In genomic region chr2:60152226-60152833, GRCh38 we compare ENCODE assay signal across 9 cellular contexts.
A peak's percentile ranks its signal among the peaks of the same experiment; 100 is the strongest.
DNase-seq lines count a peak whose midpoint lies in the region; ATAC-seq and TF ChIP-seq lines count a peak whose summit lies in the region.
"Had no signal": no experiment of that assay in that cellular context is flagged by ENCODE, and none has a peak within 500 bp of the region (broad histone marks: within the 10 kb centered on the region; RNA-seq: fewer than 3 reads in every experiment).

No MANE protein-coding gene starts in this region.

- peak; percentile 73 to 78 for TF ChIP-seq RAD21 in liver (IDR thresholded peaks at IDR 0.05)

- ATAC-seq in CD4-positive, alpha-beta T cell (ENCODE audit: poor library complexity), result no peak
- ATAC-seq in WTC11 (peak; percentile 28; the same call in 1 of the 2 replicates), HG03045 (IDR thresholded peaks at IDR 0.05; ENCODE audit: unreplicated experiment) (no peak), GM19455 (IDR thresholded peaks at IDR 0.05; ENCODE audit: unreplicated experiment) (no peak), omental fat pad (ENCODE audit: low FRiP score) (no peak)

- POLR2A ChIA-PET in CD4-positive, alpha-beta T cell (lab: Charles Lee), result interaction anchor here (0.6 kb wide), 1 partner anchor 693 kb away, joined by 3 read pairs; no protein-coding TSS in a partner anchor
- POLR2A ChIA-PET in WTC11 (lab: Charles Lee), result no interaction called here

- H3K27ac ChIP-seq in CD4-positive, alpha-beta T cell (ENCODE audit: low read depth, low read length), result no peak overlapping the region
- H3K27ac ChIP-seq in liver (ENCODE audit: low read depth in 1 of 2, low read length in 2 of 2), result no peak overlapping the region

- H3K4me3 ChIP-seq in H7 (ENCODE audit: insufficient read depth, low read depth, low read length) (no peak overlapping the region), liver (ENCODE audit: low read depth in 1 of 3, low read length in 3 of 3) (no peak overlapping the region)

- DNase-seq in CD4-positive, alpha-beta T cell, result no peak
- peak; percentile 43 for DNase-seq in H7
- no peak for DNase-seq in WTC11 (ENCODE audit: low spot score)
- no peak for DNase-seq in stimulated activated CD4-positive, alpha-beta T cell treated with anti-CD3 and anti-CD28 coated beads, Interleukin-4, amount 100 ng/mL, for 24 hours
- DNase-seq in omental fat pad (ENCODE audit: low spot score), result no peak

- H3K4me1 Mint-ChIP-seq in CD4-positive, alpha-beta T cell (ENCODE audit: low read depth), result peaks cover 5% of the 10 kb centered on the region
- no peaks in the 10 kb centered on the region for H3K4me1 Mint-ChIP-seq in WTC11

- no peak overlapping the region for H3K9ac ChIP-seq in liver (ENCODE audit: low read depth in 1 of 2, low read length in 2 of 2)

- H3K27ac Mint-ChIP-seq in CD4-positive, alpha-beta T cell, result no peak overlapping the region
- H3K27ac Mint-ChIP-seq in WTC11, result no peak overlapping the region
- H3K27ac Mint-ChIP-seq: activated naive CD8-positive, alpha-beta T cell had no signal

- intact Hi-C loops in CD4-positive, alpha-beta T cell (cut with DNase I, micrococcal nuclease), result loop anchor here (5.0 to 10.0 kb wide), 2 partner anchors 850 to 1128 kb away; no protein-coding TSS in a partner anchor

- no peaks in the 10 kb centered on the region for H3K9me3 ChIP-seq in CD4-positive, alpha-beta T cell (ENCODE audit: control insufficient read depth, low read length)
- peaks cover 0 to 4% (median 3%) of the 10 kb centered on the region in 4 donors for H3K9me3 ChIP-seq in liver (ENCODE audit: control insufficient read depth in 4 of 4, low read length in 3 of 4)

- H3K36me3 ChIP-seq in H7 (replicated peaks; ENCODE audit: control insufficient read depth, insufficient read depth, low read length) (no peaks in the 10 kb centered on the region), liver (ENCODE audit: control insufficient read depth in 4 of 4, insufficient read depth in 3 of 4, low read depth in 1 of 4, low read length in 3 of 4) (no peaks in the 10 kb centered on the region)

- TF ChIP-seq CTCF in CD4-positive, alpha-beta T cell (IDR thresholded peaks at IDR 0.05), result peak; percentile 65
- peak; percentile 89 for TF ChIP-seq CTCF in WTC11 (IDR thresholded peaks at IDR 0.05)
- TF ChIP-seq CTCF in liver (IDR thresholded peaks at IDR 0.05; ENCODE audit: low read depth, low read length, missing input control), result peak; percentile 78
- no peak for TF ChIP-seq CTCF in omental fat pad (IDR thresholded peaks at IDR 0.05)

- H3K36me3 Mint-ChIP-seq in CD4-positive, alpha-beta T cell (ENCODE audit: low read depth), result no peaks in the 10 kb centered on the region
- peaks cover 4% of the 10 kb centered on the region for H3K36me3 Mint-ChIP-seq in WTC11
- H3K36me3 Mint-ChIP-seq: activated naive CD8-positive, alpha-beta T cell had no signal

- CTCF ChIA-PET in CD4-positive, alpha-beta T cell (lab: Charles Lee), result no interaction called here
- CTCF ChIA-PET in WTC11 (lab: Charles Lee), result interaction anchor here (0.6 to 1.5 kb wide), 8 partner anchors 9 to 429 kb away, joined by 3 to 6 read pairs (median 4); no protein-coding TSS in a partner anchor

- 70% methylated on average over 4 of the region's 4 CpGs for WGBS in liver

- H3K27me3 Mint-ChIP-seq in CD4-positive, alpha-beta T cell, result no peaks in the 10 kb centered on the region
- peaks cover 3% of the 10 kb centered on the region; the same call in 1 of the 2 replicates for H3K27me3 Mint-ChIP-seq in WTC11 (ENCODE audit: low read depth)
- H3K27me3 Mint-ChIP-seq: activated naive CD8-positive, alpha-beta T cell had no signal

- no peaks in the 10 kb centered on the region for H3K27me3 ChIP-seq in CD4-positive, alpha-beta T cell (ENCODE audit: control insufficient read depth, insufficient read depth, low read length)
- H3K27me3 ChIP-seq in H7 (ENCODE audit: control insufficient read depth, insufficient read depth, low read length) (no peaks in the 10 kb centered on the region), liver (ENCODE audit: control insufficient read depth in 4 of 4, insufficient read depth in 4 of 4, low read length in 3 of 4) (no peaks in the 10 kb centered on the region)

- H3K9me3 Mint-ChIP-seq in CD4-positive, alpha-beta T cell, result peaks cover 2% of the 10 kb centered on the region
- H3K9me3 Mint-ChIP-seq in WTC11, result peaks cover 19% of the 10 kb centered on the region

- no peaks in the 10 kb centered on the region for H3K4me1 ChIP-seq in liver (ENCODE audit: control insufficient read depth in 4 of 4, insufficient read depth in 4 of 4, low read length in 3 of 4)

- no peak overlapping the region for H3K4me3 Mint-ChIP-seq in CD4-positive, alpha-beta T cell
- no peak overlapping the region for H3K4me3 Mint-ChIP-seq in WTC11
- H3K4me3 Mint-ChIP-seq: activated naive CD8-positive, alpha-beta T cell had no signal

TF ChIP-seq in WTC11, 78 proteins besides CTCF, POLR2A, EP300 and RAD21 (continues in another document):
- TF ChIP-seq ZNF232 (CRISPR knock-in tag; IDR thresholded peaks at IDR 0.05) (no peak), TP53 (CRISPR knock-in tag; IDR thresholded peaks at IDR 0.05) (no peak), ZNF425 (CRISPR knock-in tag; conservative IDR thresholded peaks at IDR 0.05) (no peak)

TF ChIP-seq in liver, 16 proteins besides CTCF, POLR2A, EP300 and RAD21:
- TF ChIP-seq JUND (IDR thresholded peaks at IDR 0.05) (no peak), GABPA (IDR thresholded peaks at IDR 0.05 in 1 of 2, conservative IDR thresholded peaks at IDR 0.05 in 1 of 2) (no peak), FOXA2 (IDR thresholded peaks at IDR 0.05) (no peak), HNF4G (IDR thresholded peaks at IDR 0.05) (no peak), TAF1 (conservative IDR thresholded peaks at IDR 0.05) (no peak), YY1 (IDR thresholded peaks at IDR 0.05) (no peak), NR2F2 (IDR thresholded peaks at IDR 0.05) (no peak), MAX (IDR thresholded peaks at IDR 0.05) (no peak), FOXA1 (IDR thresholded peaks at IDR 0.05) (no peak), RXRA (IDR thresholded peaks at IDR 0.05) (no peak), ATF3 (IDR thresholded peaks at IDR 0.05) (no peak), ZBTB33 (IDR thresholded peaks at IDR 0.05) (no peak), SP1 (IDR thresholded peaks at IDR 0.05) (no peak), REST (IDR thresholded peaks at IDR 0.05) (no peak), EGR1 (IDR thresholded peaks at IDR 0.05; ENCODE audit: low read depth in 2 of 2) (no peak), HNF4A (conservative IDR thresholded peaks at IDR 0.05) (no peak)

Comparison
In these comparisons a context has a peak if more than half of its experiments do, and no peak if none do; other contexts are left out.
1. CTCF ChIP-seq: peak in CD4-positive, alpha-beta T cell (single experiment), WTC11 (single experiment) and liver (single experiment); none in omental fat pad (0 of 3).